In genomic region chr6:43059168-43060033, GRCh38 we compare ENCODE assay signal across 8 cellular contexts. TPM values are rescaled to one million over a fixed set of nuclear protein-coding genes. Genes with fewer than 3 reads are reported as not detected.
A peak's percentile ranks its signal among the peaks of the same experiment; 100 is the strongest.
DNase-seq lines count a peak whose midpoint lies in the region; ATAC-seq and TF ChIP-seq lines count a peak whose summit lies in the region.

TSS of gene KLC4 (plus strand) at chr6:43059631. CDS start at chr6:43061336, 1,705 bp downstream.
TSS of gene MRPL2 (minus strand) at chr6:43059434. CDS start at chr6:43059381, 53 bp downstream.

- peak within 1 kb of the TSS; percentile 91 to 100 (median 98) for H3K4me3 Mint-ChIP-seq in IgD-negative memory B cell

- no peak for TF ChIP-seq CTCF in epithelial cell of proximal tubule (conservative IDR thresholded peaks at IDR 0.05; ENCODE audit: low read depth, low read length)

- ATAC-seq in GM21529 (IDR thresholded peaks at IDR 0.05; ENCODE audit: unreplicated experiment) = peak; percentile 85

- H3K27ac Mint-ChIP-seq in IgD-negative memory B cell = peak within 1 kb of the TSS; percentile 89 to 99 (median 98)

- H3K36me3 Mint-ChIP-seq in IgD-negative memory B cell = no peaks in the 10 kb centered on the region

- DNase-seq in DMS 273 treated with DMSO at 0.1 percent for 48 hours (lab: John Stamatoyannopoulos, UW) (peak; percentile 97), OCI-M2 (lab: John Stamatoyannopoulos, UW; ENCODE audit: unreplicated experiment) (peak; percentile 92), epithelial cell of proximal tubule (ENCODE audit: low read depth) (peak; percentile 85), mucosa of gallbladder (ENCODE audit: low spot score) (peak; percentile 99)
- peak; percentile 98 for DNase-seq in activated T-cell treated with anti-CD3 and anti-CD28 coated beads, Interleukin-2, amount 50 U/mL, for 1 hour
- DNase-seq in stimulated activated CD8-positive, alpha-beta memory T cell treated with anti-CD3 and anti-CD28 coated beads, Interleukin-4, amount 100 ng/mL, for 4 hours (ENCODE audit: low read depth in 2 of 2, low spot score in 1 of 2) = peak; percentile 96

- no peaks in the 10 kb centered on the region for H3K9me3 Mint-ChIP-seq in IgD-negative memory B cell

- peak within 1 kb of the TSS; percentile 90 for H3K4me3 ChIP-seq in epithelial cell of proximal tubule (ENCODE audit: low read depth, low read length)

- H3K27me3 Mint-ChIP-seq in IgD-negative memory B cell = no peaks in the 10 kb centered on the region

- H3K4me1 Mint-ChIP-seq in IgD-negative memory B cell = peaks cover 24 to 33% (median 26%) of the 10 kb centered on the region in 3 donors

RNA-seq across cellular contexts. Expression of gene KLC4, which starts in this region (rescaled TPM):
- polyA plus RNA-seq in IgD-negative memory B cell = 10.2 TPM
- total RNA-seq in epithelial cell of proximal tubule (8.8 and 10.3 TPM in 2 replicates), mucosa of gallbladder (71.6 TPM)

RNA-seq across cellular contexts. Expression of gene MRPL2, which starts in this region (rescaled TPM):
- 50.5 TPM for polyA plus RNA-seq in IgD-negative memory B cell
- 16.9 and 45.4 TPM in 2 replicates for total RNA-seq in epithelial cell of proximal tubule
- 49.1 TPM for total RNA-seq in mucosa of gallbladder

Comparison
In these comparisons a context has a peak if more than half of its experiments do, and no peak if none do; other contexts are left out.
1. Peak in every context shown above with its lines: DNase-seq, ATAC-seq and H3K4me3 ChIP-seq.